ENCODE assay signal across 27 cellular contexts in genomic region chr5:3639175-3639574, GRCh38. TPM values are rescaled to one million over a fixed set of nuclear protein-coding genes. Genes with fewer than 3 reads are reported as not detected.
"Had no signal": no experiment of that assay in that cellular context is flagged by ENCODE, and none has a peak within 500 bp of the region (broad histone marks: within the 10 kb centered on the region; RNA-seq: fewer than 3 reads in every experiment).

No MANE protein-coding gene starts in this region.

- H3K4me3 Mint-ChIP-seq: activated CD8-positive, alpha-beta T cell treated with anti-CD3 and anti-CD28 coated beads for 36 hours; activated naive CD4-positive, alpha-beta T cell treated with anti-CD3 and anti-CD28 coated beads, Interleukin-2, amount 50 U/mL, for 24 hours; activated T-helper 1 cell treated with anti-CD3 and anti-CD28 coated beads, Interleukin-12 subunit alpha, Interleukin-12 subunit beta, Interleukin-2, Interleukin-4 antibody, amounts not matched to agents 30 ng/mL and 10 ng/mL and 1 ng/mL, durations not matched to agents 14 hours and 24 hours and 36 hours; T-cell had no signal

- H3K27me3 ChIP-seq: breast epithelium had no signal

- H3K4me1 Mint-ChIP-seq: activated naive CD4-positive, alpha-beta T cell treated with anti-CD3 and anti-CD28 coated beads, Interleukin-2, amount 50 U/mL, for 24 hours; T-cell had no signal

- H3K36me3 Mint-ChIP-seq: activated naive CD4-positive, alpha-beta T cell treated with anti-CD3 and anti-CD28 coated beads, Interleukin-2, amount 50 U/mL, for 24 hours; T-cell had no signal

- H3K36me3 ChIP-seq: breast epithelium had no signal

- H3K9me3 Mint-ChIP-seq: activated CD8-positive, alpha-beta T cell treated with anti-CD3 and anti-CD28 coated beads for 36 hours; activated naive CD4-positive, alpha-beta T cell treated with anti-CD3 and anti-CD28 coated beads, Interleukin-2, amount 50 U/mL, for 24 hours; activated T-helper 1 cell treated with anti-CD3 and anti-CD28 coated beads, Interleukin-12 subunit alpha, Interleukin-12 subunit beta, Interleukin-2, Interleukin-4 antibody, amounts not matched to agents 30 ng/mL and 10 ng/mL and 1 ng/mL, durations not matched to agents 14 hours and 24 hours and 36 hours had no signal

- H3K27ac Mint-ChIP-seq: activated CD8-positive, alpha-beta T cell treated with anti-CD3 and anti-CD28 coated beads for 36 hours; activated naive CD4-positive, alpha-beta T cell treated with anti-CD3 and anti-CD28 coated beads, Interleukin-2, amount 50 U/mL, for 24 hours; activated T-helper 1 cell treated with anti-CD3 and anti-CD28 coated beads, Interleukin-12 subunit alpha, Interleukin-12 subunit beta, Interleukin-2, Interleukin-4 antibody, amounts not matched to agents 30 ng/mL and 10 ng/mL and 1 ng/mL, durations not matched to agents 14 hours and 24 hours and 36 hours; T-cell had no signal

- H3K27ac ChIP-seq: breast epithelium, SK-N-MC, VCaP had no signal

- H3K4me1 ChIP-seq: breast epithelium had no signal

- DNase-seq: activated CD4-positive, alpha-beta T cell treated with anti-CD3 and anti-CD28 coated beads for 4 hours; activated CD8-positive, alpha-beta memory T cell treated with anti-CD3 and anti-CD28 coated beads, Interleukin-2, amount 50 U/mL, for 48 hours; activated CD8-positive, alpha-beta T cell treated with anti-CD3 and anti-CD28 coated beads for 36 hours; activated effector memory CD4-positive, alpha-beta T cell treated with Interleukin-2 at 50 U/mL for 16 hours; activated naive CD4-positive, alpha-beta T cell; activated T-cell treated with anti-CD3 and anti-CD28 coated beads, Interleukin-2, amount 50 U/mL, for 1 hour; aorta; central memory CD4-positive, alpha-beta T cell; Karpas-422; NCI-H1105 treated with DMSO at 0.1 percent for 48 hours; NCI-H1436 treated with DMSO at 0.1 percent for 48 hours; NCI-H187; NCI-H2081; NCI-H446; NCI-H524; NCI-H774; T-cell; T-helper 2 cell; T1000 had no signal

- H3K4me3 ChIP-seq: breast epithelium, K562, SK-N-MC had no signal

- H3K27me3 Mint-ChIP-seq: activated CD8-positive, alpha-beta T cell treated with anti-CD3 and anti-CD28 coated beads for 36 hours; T-cell had no signal

RNA-seq across cellular contexts. Expression of gene IRX1, which starts 43.5 kb away (rescaled TPM):
- total RNA-seq: activated CD8-positive, alpha-beta T cell treated with anti-CD3 and anti-CD28 coated beads for 36 hours; activated T-helper 1 cell treated with anti-CD3 and anti-CD28 coated beads, Interleukin-12 subunit alpha, Interleukin-12 subunit beta, Interleukin-2, Interleukin-4 antibody, amounts not matched to agents 30 ng/mL and 10 ng/mL and 1 ng/mL, durations not matched to agents 14 hours and 24 hours and 36 hours; K562; OCI-LY7; RPMI7951; T-cell had no signal
- polyA plus RNA-seq: K562 had no signal
